7 cellular contexts compared by ENCODE assay signal in genomic region chr16:27200914-27201313, GRCh38. TPM values are rescaled to one million over a fixed set of nuclear protein-coding genes. Genes with fewer than 3 reads are reported as not detected.
A peak's percentile ranks its signal among the peaks of the same experiment; 100 is the strongest.
DNase-seq lines count a peak whose midpoint lies in the region; TF ChIP-seq lines count a peak whose summit lies in the region.
"Not testable (repeated sequence)": the region's sequence is repeated elsewhere in the genome, so short reads cannot be mapped to it uniquely, and the experiment has no call there.

No MANE protein-coding gene starts in this region.

- not testable (repeated sequence) for H3K9me3 Mint-ChIP-seq in CD4-positive, alpha-beta memory T cell; T-helper 1 cell treated with Interleukin-12 subunit alpha and Interleukin-12 subunit beta and Interleukin-4 antibody, amounts not matched to agents 30 μg/mL and 1 μg/mL, for 36 hours; activated CD4-positive, alpha-beta memory T cell treated with anti-CD3 and anti-CD28 coated beads for 36 hours; activated T-helper 1 cell treated with anti-CD3 and anti-CD28 coated beads, Interleukin-12 subunit alpha, Interleukin-12 subunit beta, Interleukin-2, Interleukin-4 antibody, amounts not matched to agents 30 ng/mL and 10 ng/mL and 1 ng/mL, durations not matched to agents 14 hours and 24 hours and 36 hours; immature natural killer cell; nephron
- H3K9me3 Mint-ChIP-seq in activated naive CD8-positive, alpha-beta T cell treated with anti-CD3 and anti-CD28 coated beads for 36 hours = peaks cover 10% of the 10 kb centered on the region

- peak overlapping the region in 6 of 8 donors; percentile 10 to 79 (median 46) for H3K4me3 Mint-ChIP-seq in CD4-positive, alpha-beta memory T cell
- not testable (repeated sequence) for H3K4me3 Mint-ChIP-seq in T-helper 1 cell treated with Interleukin-12 subunit alpha and Interleukin-12 subunit beta and Interleukin-4 antibody, amounts not matched to agents 30 μg/mL and 1 μg/mL, for 36 hours; activated CD4-positive, alpha-beta memory T cell treated with anti-CD3 and anti-CD28 coated beads for 36 hours
- H3K4me3 Mint-ChIP-seq in activated T-helper 1 cell treated with anti-CD3 and anti-CD28 coated beads, Interleukin-12 subunit alpha, Interleukin-12 subunit beta, Interleukin-2, Interleukin-4 antibody, amounts not matched to agents 30 ng/mL and 10 ng/mL and 1 ng/mL, durations not matched to agents 14 hours and 24 hours and 36 hours = peak overlapping the region; percentile 55
- peak overlapping the region; percentile 13 for H3K4me3 Mint-ChIP-seq in activated naive CD8-positive, alpha-beta T cell treated with anti-CD3 and anti-CD28 coated beads for 36 hours
- H3K4me3 Mint-ChIP-seq in immature natural killer cell (peak overlapping the region; percentile 61 to 86 (median 71)), nephron (peak overlapping the region in 2 of 3 experiments; percentile 56 to 79)

- not testable (repeated sequence) for H3K4me3 ChIP-seq in CD4-positive, alpha-beta memory T cell (ENCODE audit: low read length in 2 of 2)

- CTCF ChIA-PET in CD4-positive, alpha-beta memory T cell (lab: Charles Lee; ENCODE audit: partially characterized antibody) = interaction anchor here (5.7 kb wide), 1 partner anchor 22 kb away, joined by 56 read pairs; no protein-coding TSS in a partner anchor
- CTCF ChIA-PET in activated CD4-positive, alpha-beta memory T cell treated with anti-CD3 and anti-CD28 coated beads for 36 hours (lab: Charles Lee) = not testable (repeated sequence)

- H3K36me3 ChIP-seq in CD4-positive, alpha-beta memory T cell (ENCODE audit: insufficient read depth, low read length) = not testable (repeated sequence)

- not testable (repeated sequence) for H3K27ac ChIP-seq in CD4-positive, alpha-beta memory T cell (ENCODE audit: low read depth, low read length)

- TF ChIP-seq CTCF in nephron (IDR thresholded peaks at IDR 0.05; ENCODE audit: unreplicated experiment in 3 of 3) = not testable (repeated sequence)

- H3K9me3 ChIP-seq in CD4-positive, alpha-beta memory T cell (ENCODE audit: control insufficient read depth in 1 of 2, low read length in 2 of 2) = not testable (repeated sequence)

- POLR2A ChIA-PET in CD4-positive, alpha-beta memory T cell (lab: Charles Lee; ENCODE audit: partially characterized antibody) = interaction anchor here (5.8 kb wide), 1 partner anchor 34 kb away, joined by 186 read pairs; no protein-coding TSS in a partner anchor
- POLR2A ChIA-PET in activated CD4-positive, alpha-beta memory T cell treated with anti-CD3 and anti-CD28 coated beads for 36 hours (lab: Charles Lee) = not testable (repeated sequence)

- peaks cover 59 to 89% (median 71%) of the 10 kb centered on the region in 4 donors for H3K4me1 Mint-ChIP-seq in CD4-positive, alpha-beta memory T cell
- H3K4me1 Mint-ChIP-seq in T-helper 1 cell treated with Interleukin-12 subunit alpha and Interleukin-12 subunit beta and Interleukin-4 antibody, amounts not matched to agents 30 μg/mL and 1 μg/mL, for 36 hours (ENCODE audit: low read depth) = peaks cover 68% of the 10 kb centered on the region
- peaks cover 67% of the 10 kb centered on the region for H3K4me1 Mint-ChIP-seq in activated CD4-positive, alpha-beta memory T cell treated with anti-CD3 and anti-CD28 coated beads for 36 hours (ENCODE audit: low read depth)
- peaks cover 77% of the 10 kb centered on the region for H3K4me1 Mint-ChIP-seq in activated T-helper 1 cell treated with anti-CD3 and anti-CD28 coated beads, Interleukin-12 subunit alpha, Interleukin-12 subunit beta, Interleukin-2, Interleukin-4 antibody, amounts not matched to agents 30 ng/mL and 10 ng/mL and 1 ng/mL, durations not matched to agents 14 hours and 24 hours and 36 hours (ENCODE audit: low read depth)
- H3K4me1 Mint-ChIP-seq in activated naive CD8-positive, alpha-beta T cell treated with anti-CD3 and anti-CD28 coated beads for 36 hours = peaks cover 57% of the 10 kb centered on the region
- H3K4me1 Mint-ChIP-seq in immature natural killer cell (peaks cover 56 to 63% of the 10 kb centered on the region in 2 donors), nephron (peaks cover 13% of the 10 kb centered on the region)

- intact Hi-C loops in CD4-positive, alpha-beta memory T cell (cut with micrococcal nuclease); activated CD4-positive, alpha-beta memory T cell treated with anti-CD3 and anti-CD28 coated beads for 36 hours (cut with micrococcal nuclease); activated T-helper 1 cell treated with anti-CD3 and anti-CD28 coated beads, Interleukin-12 subunit alpha, Interleukin-12 subunit beta, Interleukin-2, Interleukin-4 antibody, amounts not matched to agents 30 ng/mL and 10 ng/mL and 1 ng/mL, durations not matched to agents 14 hours and 24 hours and 36 hours (cut with micrococcal nuclease): not testable (repeated sequence)

- not testable (repeated sequence) for H3K27me3 Mint-ChIP-seq in CD4-positive, alpha-beta memory T cell; T-helper 1 cell treated with Interleukin-12 subunit alpha and Interleukin-12 subunit beta and Interleukin-4 antibody, amounts not matched to agents 30 μg/mL and 1 μg/mL, for 36 hours (ENCODE audit: low read depth); activated CD4-positive, alpha-beta memory T cell treated with anti-CD3 and anti-CD28 coated beads for 36 hours; activated T-helper 1 cell treated with anti-CD3 and anti-CD28 coated beads, Interleukin-12 subunit alpha, Interleukin-12 subunit beta, Interleukin-2, Interleukin-4 antibody, amounts not matched to agents 30 ng/mL and 10 ng/mL and 1 ng/mL, durations not matched to agents 14 hours and 24 hours and 36 hours (ENCODE audit: insufficient read depth); activated naive CD8-positive, alpha-beta T cell treated with anti-CD3 and anti-CD28 coated beads for 36 hours; nephron (ENCODE audit: low read depth)
- H3K27me3 Mint-ChIP-seq in immature natural killer cell (ENCODE audit: low read depth in 3 of 3) = peaks cover 6 to 15% (median 9%) of the 10 kb centered on the region in 3 donors

- H3K4me1 ChIP-seq in CD4-positive, alpha-beta memory T cell (ENCODE audit: insufficient read depth, low read length) = peaks cover 87% of the 10 kb centered on the region

- not testable (repeated sequence) for H3K36me3 Mint-ChIP-seq in CD4-positive, alpha-beta memory T cell; activated CD4-positive, alpha-beta memory T cell treated with anti-CD3 and anti-CD28 coated beads for 36 hours; activated T-helper 1 cell treated with anti-CD3 and anti-CD28 coated beads, Interleukin-12 subunit alpha, Interleukin-12 subunit beta, Interleukin-2, Interleukin-4 antibody, amounts not matched to agents 30 ng/mL and 10 ng/mL and 1 ng/mL, durations not matched to agents 14 hours and 24 hours and 36 hours (ENCODE audit: low read depth); activated naive CD8-positive, alpha-beta T cell treated with anti-CD3 and anti-CD28 coated beads for 36 hours; immature natural killer cell; nephron (ENCODE audit: low read depth)
- peaks cover 13% of the 10 kb centered on the region for H3K36me3 Mint-ChIP-seq in T-helper 1 cell treated with Interleukin-12 subunit alpha and Interleukin-12 subunit beta and Interleukin-4 antibody, amounts not matched to agents 30 μg/mL and 1 μg/mL, for 36 hours (ENCODE audit: low read depth)

- H3K27ac Mint-ChIP-seq in CD4-positive, alpha-beta memory T cell = peak overlapping the region; percentile 61 to 99 (median 90)
- H3K27ac Mint-ChIP-seq in T-helper 1 cell treated with Interleukin-12 subunit alpha and Interleukin-12 subunit beta and Interleukin-4 antibody, amounts not matched to agents 30 μg/mL and 1 μg/mL, for 36 hours = peak overlapping the region; percentile 93
- H3K27ac Mint-ChIP-seq in activated CD4-positive, alpha-beta memory T cell treated with anti-CD3 and anti-CD28 coated beads for 36 hours = peak overlapping the region; percentile 83
- peak overlapping the region; percentile 83 for H3K27ac Mint-ChIP-seq in activated T-helper 1 cell treated with anti-CD3 and anti-CD28 coated beads, Interleukin-12 subunit alpha, Interleukin-12 subunit beta, Interleukin-2, Interleukin-4 antibody, amounts not matched to agents 30 ng/mL and 10 ng/mL and 1 ng/mL, durations not matched to agents 14 hours and 24 hours and 36 hours
- H3K27ac Mint-ChIP-seq in activated naive CD8-positive, alpha-beta T cell treated with anti-CD3 and anti-CD28 coated beads for 36 hours = peak overlapping the region; percentile 82
- H3K27ac Mint-ChIP-seq in immature natural killer cell (peak overlapping the region; percentile 87 to 95 (median 92)), nephron (peak overlapping the region in 2 of 3 experiments; percentile 10 to 91)

- not testable (repeated sequence) for H3K27me3 ChIP-seq in CD4-positive, alpha-beta memory T cell (ENCODE audit: insufficient read depth, low read length)

- DNase-seq in CD4-positive, alpha-beta memory T cell; activated CD4-positive, alpha-beta memory T cell treated with anti-CD3 and anti-CD28 coated beads for 36 hours; activated T-helper 1 cell treated with anti-CD3 and anti-CD28 coated beads, Interleukin-12 subunit alpha, Interleukin-12 subunit beta, Interleukin-2, Interleukin-4 antibody, amounts not matched to agents 30 ng/mL and 10 ng/mL and 1 ng/mL, durations not matched to agents 14 hours and 24 hours and 36 hours (ENCODE audit: low spot score); activated naive CD8-positive, alpha-beta T cell treated with anti-CD3 and anti-CD28 coated beads for 36 hours; immature natural killer cell: not testable (repeated sequence)

RNA-seq across cellular contexts. Expression of gene KDM8, which starts 2.4 kb away (rescaled TPM):
- total RNA-seq in CD4-positive, alpha-beta memory T cell = 10 to 100 TPM; 28.6 to 31.0 TPM
- polyA plus RNA-seq in CD4-positive, alpha-beta memory T cell = 1 to 10 TPM; 4.8 to 8.1 TPM
- total RNA-seq in activated CD4-positive, alpha-beta memory T cell treated with anti-CD3 and anti-CD28 coated beads for 36 hours = 1 to 10 TPM; 8.7 to 9.7 TPM
- 12.5 and 14.5 TPM in 2 replicates for total RNA-seq in activated T-helper 1 cell treated with anti-CD3 and anti-CD28 coated beads, Interleukin-12 subunit alpha, Interleukin-12 subunit beta, Interleukin-2, Interleukin-4 antibody, amounts not matched to agents 30 ng/mL and 10 ng/mL and 1 ng/mL, durations not matched to agents 14 hours and 24 hours and 36 hours
- 10 to 100 TPM in 1 of 2 experiments, 1 to 10 TPM in 1; 9.9 to 12.2 TPM for total RNA-seq in activated naive CD8-positive, alpha-beta T cell treated with anti-CD3 and anti-CD28 coated beads for 36 hours
- 1 to 10 TPM; 4.3 to 6.2 (median 5.1) TPM for polyA plus RNA-seq in immature natural killer cell
